27 cellular contexts compared by ENCODE assay signal in the genomic region with DNA sequence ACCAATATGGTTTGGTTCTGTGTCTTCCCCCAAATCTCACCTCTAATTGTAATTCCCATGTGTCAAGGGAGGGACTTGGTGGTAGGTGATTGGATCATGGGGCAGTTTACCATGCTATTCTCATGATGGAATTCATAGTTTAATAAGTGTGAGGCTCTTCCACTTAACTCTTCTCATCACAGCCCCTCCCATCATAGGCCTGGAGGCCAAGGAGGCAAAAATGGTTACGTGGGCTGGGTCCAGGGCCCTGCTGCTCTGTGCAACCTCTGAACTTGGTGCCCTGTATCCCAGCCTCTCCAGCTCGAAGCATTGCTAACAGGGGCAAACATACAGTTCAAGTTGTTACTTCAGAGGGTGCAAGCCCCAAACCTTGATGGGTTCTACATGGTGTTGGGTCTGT.
DNase-seq lines count a peak whose midpoint lies in the region; ATAC-seq, FAIRE-seq and TF ChIP-seq lines count a peak whose summit lies in the region.
"Had no signal": no experiment of that assay in that cellular context is flagged by ENCODE, and none has a peak within 500 bp of the region (broad histone marks: within the 10 kb centered on the region; RNA-seq: fewer than 3 reads in every experiment).

No MANE protein-coding gene starts in this region.

- RAD21 ChIA-PET in HCT116 (lab: Charles Lee; ENCODE audit: low non-redundant PET in 1 of 2, low total read pairs in 2 of 2, uncharacterized antibody in 2 of 2, unreplicated experiment in 2 of 2): no interaction called here

- no peak for ATAC-seq in stimulated activated naive CD8-positive, alpha-beta T cell treated with anti-CD3 and anti-CD28 coated beads, Interleukin-15, Interleukin-2, amounts not matched to agents 100 U/mL and 50 U/mL, for 24 hours
- ATAC-seq in HCT116 (no peak), K562 (no peak), esophagus mucosa (no peak), HG03439 (IDR thresholded peaks at IDR 0.05; ENCODE audit: unreplicated experiment) (no peak)
- ATAC-seq: CD8-positive, alpha-beta T cell; GM12878 had no signal

- H3K27ac ChIP-seq in HCT116 (ENCODE audit: low read depth, low read length) (no peak overlapping the region), K562 (ENCODE audit: extremely low read depth, low read depth, low read length) (no peak overlapping the region), mesenchymal stem cell (ENCODE audit: low read length, poor library complexity, severe bottlenecking) (no peak overlapping the region)
- H3K27ac ChIP-seq: BLaER1 treated with 17β-estradiol and CSF1 and Interleukin-3, amounts not matched to agents 10 nM and 100 nM; C4-2B had no signal

- H3K36me3 ChIP-seq in HCT116 (ENCODE audit: control insufficient read depth in 1 of 2, insufficient read depth in 2 of 2, low read length in 2 of 2): no peaks in the 10 kb centered on the region
- no peaks in the 10 kb centered on the region for H3K36me3 ChIP-seq in K562 (ENCODE audit: control insufficient read depth, insufficient read depth, low read length)
- peaks cover 0 to 3% of the 10 kb centered on the region in 2 experiments for H3K36me3 ChIP-seq in mesenchymal stem cell (ENCODE audit: control insufficient read depth in 1 of 2, insufficient read depth in 2 of 2, low read depth in 1 of 2, low read length in 2 of 2)
- H3K36me3 ChIP-seq: BLaER1 treated with 17β-estradiol and CSF1 and Interleukin-3, amounts not matched to agents 10 nM and 100 nM had no signal

- H3K4me2 ChIP-seq in HCT116 (ENCODE audit: low read length) (no peak overlapping the region), K562 (ENCODE audit: insufficient read depth, low read length) (no peak overlapping the region), mesenchymal stem cell (ENCODE audit: low read length, poor library complexity, severe bottlenecking) (no peak overlapping the region)
- H3K4me2 ChIP-seq: BLaER1 treated with 17β-estradiol and CSF1 and Interleukin-3, amounts not matched to agents 10 nM and 100 nM had no signal

- peak overlapping the region; percentile 29 for H3K27ac Mint-ChIP-seq in stimulated activated naive CD8-positive, alpha-beta T cell treated with anti-CD3 and anti-CD28 coated beads, Interleukin-15, Interleukin-2, amounts not matched to agents 100 ng/mL and 50 ng/mL, for 24 hours
- H3K27ac Mint-ChIP-seq: B cell; CD4-positive, alpha-beta T cell; CD8-positive, alpha-beta T cell had no signal

- TF ChIP-seq RAD21 in HCT116 (IDR thresholded peaks at IDR 0.05; ENCODE audit: low read depth) (no peak), K562 (CRISPR knock-in tag; conservative IDR thresholded peaks at IDR 0.05 in 1 of 2, IDR thresholded peaks at IDR 0.05 in 1 of 2) (no peak)

- peaks cover 19% of the 10 kb centered on the region for H3K9me3 Mint-ChIP-seq in stimulated activated naive CD8-positive, alpha-beta T cell treated with anti-CD3 and anti-CD28 coated beads, Interleukin-15, Interleukin-2, amounts not matched to agents 100 ng/mL and 50 ng/mL, for 24 hours

- no peak for FAIRE-seq in K562 (lab: Jason Lieb, UNC)
- FAIRE-seq: A204.1, D721Med, GM12878, GM12892, GM18507 had no signal

- in situ Hi-C loops in K562 (cut with MboI): no loop called here

- no peaks in the 10 kb centered on the region for H3K27me3 Mint-ChIP-seq in stimulated activated naive CD8-positive, alpha-beta T cell treated with anti-CD3 and anti-CD28 coated beads, Interleukin-15, Interleukin-2, amounts not matched to agents 100 ng/mL and 50 ng/mL, for 24 hours
- H3K27me3 Mint-ChIP-seq: CD4-positive, alpha-beta T cell had no signal

- no TSS peak for BruUV-seq in HCT116 (replicated peaks; lab: Mats Ljungman, UMichigan)
- BruUV-seq in K562 (replicated peaks; lab: Mats Ljungman, UMichigan): no TSS peak

- intact Hi-C loops in HCT116 (cut with micrococcal nuclease) (no loop called here), K562 (cut with micrococcal nuclease) (no loop called here)

- H4K20me1 ChIP-seq in HCT116 (ENCODE audit: insufficient read depth): no peaks in the 10 kb centered on the region
- no peaks in the 10 kb centered on the region for H4K20me1 ChIP-seq in K562 (replicated peaks; ENCODE audit: control insufficient read depth, insufficient read depth, low read length)
- H4K20me1 ChIP-seq: BLaER1 treated with 17β-estradiol and CSF1 and Interleukin-3, amounts not matched to agents 10 nM and 100 nM had no signal

- no peak overlapping the region for H2BK15ac ChIP-seq in mesenchymal stem cell (ENCODE audit: low read depth, poor library complexity, severe bottlenecking)

- POLR2A ChIA-PET in HCT116 (lab: Charles Lee): no interaction called here
- POLR2A ChIA-PET in K562 (lab: Yijun Ruan, JAX): no interaction called here

- H3K23ac ChIP-seq in mesenchymal stem cell (ENCODE audit: low read length in 2 of 2): no peak overlapping the region

- no peak for TF ChIP-seq EP300 in K562 (IDR thresholded peaks at IDR 0.05; ENCODE audit: low read length)

- H3K18ac ChIP-seq in mesenchymal stem cell (ENCODE audit: low read depth in 1 of 2, low read length in 2 of 2): no peak overlapping the region

- WGBS in K562 (ENCODE audit: insufficient coverage, low coverage, missing lambda C conversion rate): 0% methylated on average over 2 of the region's 2 CpGs
- 44% methylated on average over 2 of the region's 2 CpGs for WGBS in mesenchymal stem cell

- H3K4me1 ChIP-seq in HCT116 (ENCODE audit: control insufficient read depth in 1 of 2, insufficient read depth in 2 of 2, low read length in 2 of 2) (peaks cover 0 to 6% of the 10 kb centered on the region in 2 experiments; a peak in 1 of 4 replicates), K562 (replicated peaks in 1 of 2; ENCODE audit: control insufficient read depth in 2 of 2, insufficient read depth in 2 of 2, low read length in 2 of 2) (no peaks in the 10 kb centered on the region), mesenchymal stem cell (ENCODE audit: control insufficient read depth, insufficient read depth, low read depth, low read length) (peaks cover 2% of the 10 kb centered on the region)
- H3K4me1 ChIP-seq: BLaER1 treated with 17β-estradiol and CSF1 and Interleukin-3, amounts not matched to agents 10 nM and 100 nM; Caco-2 had no signal

- H3K4me3 ChIP-seq in HCT116 (replicated peaks in 1 of 2; ENCODE audit: low read depth in 1 of 2, low read length in 2 of 2) (no peak overlapping the region), K562 (no peak overlapping the region), mesenchymal stem cell (ENCODE audit: insufficient read depth in 1 of 2, low read depth in 1 of 2, low read length in 2 of 2) (no peak overlapping the region)
- H3K4me3 ChIP-seq: BLaER1 treated with 17β-estradiol and CSF1 and Interleukin-3, amounts not matched to agents 10 nM and 100 nM; GM12878 had no signal

- H2BK5ac ChIP-seq in mesenchymal stem cell (ENCODE audit: low read depth, low read length, poor library complexity, severe bottlenecking): no peak overlapping the region

- H4K8ac ChIP-seq in mesenchymal stem cell (ENCODE audit: low read length): no peak overlapping the region

- H4K91ac ChIP-seq in mesenchymal stem cell (ENCODE audit: low read length): no peak overlapping the region

- H3K9me3 ChIP-seq in HCT116 (ENCODE audit: control insufficient read depth in 1 of 2, insufficient read depth in 1 of 2, low read depth in 1 of 2, low read length in 2 of 2): peaks cover 6 to 12% of the 10 kb centered on the region in 2 experiments; a peak in 2 of 4 replicates
- H3K9me3 ChIP-seq in K562 (replicated peaks; ENCODE audit: control insufficient read depth, insufficient read depth, low read depth, low read length): peaks cover 3% of the 10 kb centered on the region; the same call in 1 of the 2 replicates
- H3K9me3 ChIP-seq in mesenchymal stem cell (ENCODE audit: control insufficient read depth, low read length): peaks cover 11% of the 10 kb centered on the region

- TF ChIP-seq CTCF in HCT116 (IDR thresholded peaks at IDR 0.05 in 2 of 3, conservative IDR thresholded peaks at IDR 0.05 in 1 of 3; ENCODE audit: borderline replicate concordance in 1 of 3, insufficient read depth in 1 of 3, low read depth in 2 of 3, low read length in 2 of 3) (no peak), K562 (IDR thresholded peaks at IDR 0.05 in 2 of 3, conservative IDR thresholded peaks at IDR 0.05 in 1 of 3; ENCODE audit: insufficient read depth in 2 of 3, low read depth in 1 of 3, low read length in 3 of 3) (no peak)

- TF ChIP-seq POLR2A in HCT116 (IDR thresholded peaks at IDR 0.05; ENCODE audit: borderline replicate concordance, extremely low read depth, insufficient read depth, insufficient read length): no peak
- TF ChIP-seq POLR2A in K562 (conservative IDR thresholded peaks at IDR 0.05): no peak

- H3K79me2 ChIP-seq in HCT116 (ENCODE audit: insufficient read depth, low read length) (no peaks in the 10 kb centered on the region), K562 (ENCODE audit: control insufficient read depth, insufficient read depth, low read length) (no peaks in the 10 kb centered on the region)

- H3K4me3 Mint-ChIP-seq in stimulated activated naive CD8-positive, alpha-beta T cell treated with anti-CD3 and anti-CD28 coated beads, Interleukin-15, Interleukin-2, amounts not matched to agents 100 ng/mL and 50 ng/mL, for 24 hours: no peak overlapping the region
- H3K4me3 Mint-ChIP-seq: B cell; CD4-positive, alpha-beta T cell; CD8-positive, alpha-beta T cell had no signal

- CTCF ChIA-PET in HCT116 (lab: Charles Lee) (no interaction called here), K562 (lab: Yijun Ruan, JAX; ENCODE audit: low intra/inter-chr PET ratio) (no interaction called here)

- DNase-seq in stimulated activated naive CD8-positive, alpha-beta T cell treated with anti-CD3 and anti-CD28 coated beads, Interleukin-15, Interleukin-2, amounts not matched to agents 100 U/mL and 50 U/mL, for 24 hours: no peak
- DNase-seq in HCT116 (ENCODE audit: low read depth, low spot score) (no peak), K562 (ENCODE audit: extremely low read depth in 1 of 4, low spot score in 3 of 4) (no peak), mesenchymal stem cell (no peak), ureter (ENCODE audit: low spot score) (no peak)
- DNase-seq: 8988T; AML-193; Caco-2; Calu3; CD4-positive, alpha-beta T cell; CD8-positive, alpha-beta T cell; DMS53; DMS79; DND-41; EL; GDM1 had no signal

- no peak overlapping the region for H2BK12ac ChIP-seq in mesenchymal stem cell (ENCODE audit: low read length in 2 of 2)

- H3K27me3 ChIP-seq in HCT116 (ENCODE audit: insufficient read depth, low read length) (no peaks in the 10 kb centered on the region), K562 (ENCODE audit: control insufficient read depth in 2 of 2, insufficient read depth in 2 of 2, low read length in 2 of 2) (no peaks in the 10 kb centered on the region), mesenchymal stem cell (ENCODE audit: control insufficient read depth in 1 of 2, insufficient read depth in 1 of 2, low read length in 2 of 2) (peaks cover 0 to 4% of the 10 kb centered on the region in 2 experiments)
- H3K27me3 ChIP-seq: BLaER1 treated with 17β-estradiol and CSF1 and Interleukin-3, amounts not matched to agents 10 nM and 100 nM had no signal

- no peak overlapping the region for H2BK120ac ChIP-seq in mesenchymal stem cell (ENCODE audit: low read depth, low read length)

- H3K14ac ChIP-seq in mesenchymal stem cell (ENCODE audit: low read length in 2 of 2): no peak overlapping the region

- peak overlapping the region; percentile 33 for H2AK5ac ChIP-seq in mesenchymal stem cell (ENCODE audit: low read length, severe bottlenecking)

- H3K4me1 Mint-ChIP-seq in stimulated activated naive CD8-positive, alpha-beta T cell treated with anti-CD3 and anti-CD28 coated beads, Interleukin-15, Interleukin-2, amounts not matched to agents 100 ng/mL and 50 ng/mL, for 24 hours (ENCODE audit: low read depth): no peaks in the 10 kb centered on the region
- H3K4me1 Mint-ChIP-seq: B cell had no signal

- no peaks in the 10 kb centered on the region for H3K79me1 ChIP-seq in mesenchymal stem cell (replicated peaks; ENCODE audit: low read length, poor library complexity, severe bottlenecking)

- no peaks in the 10 kb centered on the region for H3K9me2 ChIP-seq in HCT116 (ENCODE audit: insufficient read depth)

- no peaks in the 10 kb centered on the region for H3K36me3 Mint-ChIP-seq in stimulated activated naive CD8-positive, alpha-beta T cell treated with anti-CD3 and anti-CD28 coated beads, Interleukin-15, Interleukin-2, amounts not matched to agents 100 ng/mL and 50 ng/mL, for 24 hours (ENCODE audit: low read depth)

- H2AFZ ChIP-seq in HCT116 (ENCODE audit: low read depth, low read length, poor library complexity, severe bottlenecking) (no peak overlapping the region), K562 (ENCODE audit: low read depth, low read length) (no peak overlapping the region), mesenchymal stem cell (ENCODE audit: low read depth, low read length) (no peak overlapping the region)

- H3K4ac ChIP-seq in mesenchymal stem cell (ENCODE audit: low read depth in 1 of 2, low read length in 2 of 2): no peak overlapping the region

- no peak overlapping the region for H3K9ac ChIP-seq in HCT116 (ENCODE audit: low read length)
- H3K9ac ChIP-seq in K562 (ENCODE audit: insufficient read depth in 1 of 2, low read depth in 2 of 2, low read length in 2 of 2): no peak overlapping the region
- no peak overlapping the region for H3K9ac ChIP-seq in mesenchymal stem cell (ENCODE audit: low read length)
- H3K9ac ChIP-seq: BLaER1 treated with 17β-estradiol and CSF1 and Interleukin-3, amounts not matched to agents 10 nM and 100 nM had no signal

- no peaks in the 10 kb centered on the region for H3K9me1 ChIP-seq in K562 (ENCODE audit: control insufficient read depth, insufficient read depth, low read length)
